In genomic region chr9:70419546-70420266, GRCh38 we compare ENCODE assay signal across 1 cellular context.
TF ChIP-seq lines count a peak whose summit lies in the region.

No MANE protein-coding gene starts in this region.

TF ChIP-seq in HEK293, 187 proteins besides CTCF, POLR2A, EP300 and RAD21 (continued from another document and continues in another):
- TF ChIP-seq PRDM2 (tag by site-specific recombination; IDR thresholded peaks at IDR 0.05; ENCODE audit: borderline replicate concordance) (no peak), ZNF146 (tag by site-specific recombination; IDR thresholded peaks at IDR 0.05) (0 out of 2 replicates have a peak, but pooled peaks have one; percentile 2), ZSCAN16 (tag by site-specific recombination; IDR thresholded peaks at IDR 0.05) (peak; percentile 50; the same call in 1 of the 2 replicates), KLF1 (tag by site-specific recombination; IDR thresholded peaks at IDR 0.05) (peak; percentile 86), TSHZ1 (tag by site-specific recombination; IDR thresholded peaks at IDR 0.05; ENCODE audit: borderline replicate concordance) (no peak), ZNF335 (tag by site-specific recombination; conservative IDR thresholded peaks at IDR 0.05) (peak; percentile 55), GLIS1 (tag by site-specific recombination; IDR thresholded peaks at IDR 0.05) (peak; percentile 88), ZNF362 (tag by site-specific recombination; IDR thresholded peaks at IDR 0.05) (peak; percentile 47), ZNF449 (tag by site-specific recombination; IDR thresholded peaks at IDR 0.05) (no peak), ZSCAN4 (tag by site-specific recombination; IDR thresholded peaks at IDR 0.05) (no peak), ZIC2 (tag by site-specific recombination; IDR thresholded peaks at IDR 0.05) (peak; percentile 33), IKZF3 (tag by site-specific recombination; IDR thresholded peaks at IDR 0.05) (peak; percentile 91), ZNF433 (tag by site-specific recombination; IDR thresholded peaks at IDR 0.05; ENCODE audit: low read depth) (no peak), ZNF280C (tag by site-specific recombination; IDR thresholded peaks at IDR 0.05) (no peak), SP7 (tag by site-specific recombination; IDR thresholded peaks at IDR 0.05) (peak; percentile 76), ZNF785 (tag by site-specific recombination; IDR thresholded peaks at IDR 0.05) (no peak), ZNF423 (tag by site-specific recombination; IDR thresholded peaks at IDR 0.05) (no peak; the same call in none of the 2 replicates), ZBTB44 (tag by site-specific recombination; IDR thresholded peaks at IDR 0.05) (peak; percentile 30; the same call in 1 of the 2 replicates), ZNF600 (tag by site-specific recombination; IDR thresholded peaks at IDR 0.05) (peak; percentile 94), ZNF626 (tag by site-specific recombination; IDR thresholded peaks at IDR 0.05) (no peak), ZNF341 (tag by site-specific recombination; IDR thresholded peaks at IDR 0.05; ENCODE audit: low read depth) (peak; percentile 99), KLF7 (tag by site-specific recombination; IDR thresholded peaks at IDR 0.05; ENCODE audit: borderline replicate concordance) (peak; percentile 5; the same call in 1 of the 2 replicates), WT1 (tag by site-specific recombination; IDR thresholded peaks at IDR 0.05) (peak; percentile 34), ZNF555 (tag by site-specific recombination; conservative IDR thresholded peaks at IDR 0.05) (no peak), KLF17 (tag by site-specific recombination; IDR thresholded peaks at IDR 0.05) (peak; percentile 49; the same call in 1 of the 2 replicates), PRDM10 (tag by site-specific recombination; IDR thresholded peaks at IDR 0.05) (no peak), KLF9 (tag by site-specific recombination; IDR thresholded peaks at IDR 0.05; ENCODE audit: low read depth) (peak; percentile 74), SCRT2 (tag by site-specific recombination; IDR thresholded peaks at IDR 0.05) (no peak), ZNF639 (tag by site-specific recombination; IDR thresholded peaks at IDR 0.05) (peak; percentile 23; the same call in 1 of the 2 replicates)
